Comparison of ENCODE assay signal across 4 cellular contexts in genomic region chr9:99577351-99577750, GRCh38.
"Had no signal": no experiment of that assay in that cellular context is flagged by ENCODE, and none has a peak within 500 bp of the region (broad histone marks: within the 10 kb centered on the region; RNA-seq: fewer than 3 reads in every experiment).

No MANE protein-coding gene starts in this region.

- H3K36me3 Mint-ChIP-seq: IgD-negative memory B cell had no signal

- H3K27me3 Mint-ChIP-seq: IgD-negative memory B cell had no signal

- H3K27ac Mint-ChIP-seq: HFFc6, IgD-negative memory B cell had no signal

- H3K4me3 Mint-ChIP-seq: HFFc6, IgD-negative memory B cell had no signal

- ATAC-seq: HCT116, HepG2 had no signal

- H3K4me1 Mint-ChIP-seq: IgD-negative memory B cell had no signal

- H3K9me3 Mint-ChIP-seq: HFFc6, IgD-negative memory B cell had no signal
